In genomic region chr7:120988591-120989299, GRCh38 we compare ENCODE assay signal across 8 cellular contexts. TPM values are rescaled to one million over a fixed set of nuclear protein-coding genes. Genes with fewer than 3 reads are reported as not detected.
DNase-seq lines count a peak whose midpoint lies in the region; FAIRE-seq and TF ChIP-seq lines count a peak whose summit lies in the region.

CPED1 (plus strand) TSS chr7:120988711; CDS start chr7:120989622, 911 bp downstream.

- peaks cover 37% of the 10 kb centered on the region for H3F3A ChIP-seq in MM.1S (ENCODE audit: insufficient read depth, low read length)

- TF ChIP-seq POLR2A in H54 (IDR thresholded peaks at IDR 0.05; ENCODE audit: low read depth, low read length): no peak

- peak; percentile 37 for DNase-seq in GM06990 (ENCODE audit: extremely low read depth, insufficient read length)
- DNase-seq in H54 (ENCODE audit: insufficient read length, low spot score): peak; percentile 61
- peak; percentile 86 for DNase-seq in MM.1S
- DNase-seq in activated CD4-positive, alpha-beta T cell treated with anti-CD3 and anti-CD28 coated beads, Interleukin-2, amount 50 U/mL, for 4 hours: peak; percentile 6 to 12
- DNase-seq in lung microvascular endothelial cell (ENCODE audit: low read depth in 2 of 2): peak; percentile 83 to 84
- DNase-seq in stimulated activated CD8-positive, alpha-beta memory T cell treated with anti-CD3 and anti-CD28 coated beads, Interleukin-4, amount 100 ng/mL, for 48 hours: peak; percentile 52
- no peak for DNase-seq in NCI-H187 treated with DMSO at 0.1 percent for 48 hours (lab: John Stamatoyannopoulos, UW)

- peak; percentile 43 for FAIRE-seq in H54 (lab: Jason Lieb, UNC)

- H3K4me1 ChIP-seq in MM.1S (ENCODE audit: low read length) (peaks cover 29% of the 10 kb centered on the region), endocrine pancreas (ENCODE audit: control insufficient read depth, insufficient read depth, low read length) (peaks cover 4% of the 10 kb centered on the region)

- H3K9me3 ChIP-seq in MM.1S (replicated peaks; ENCODE audit: insufficient read depth, low read length): no peaks in the 10 kb centered on the region
- H3K9me3 ChIP-seq in endocrine pancreas (ENCODE audit: control insufficient read depth, low read length): no peaks in the 10 kb centered on the region

- peak within 1 kb of the TSS; percentile 32; the same call in 1 of the 2 replicates for H3K27ac ChIP-seq in MM.1S (ENCODE audit: low read length)

- TF ChIP-seq CTCF in GM06990 (IDR thresholded peaks at IDR 0.05; ENCODE audit: insufficient read depth, low read length, poor library complexity, severe bottlenecking): no peak
- TF ChIP-seq CTCF in MM.1S (IDR thresholded peaks at IDR 0.05; ENCODE audit: low read length): no peak

- H3K9me2 ChIP-seq in MM.1S (replicated peaks; ENCODE audit: insufficient read depth, low read length): no peaks in the 10 kb centered on the region

- H3K4me3 ChIP-seq in GM06990 (replicated peaks; ENCODE audit: low read depth, low read length) (peak within 1 kb of the TSS; percentile 44), MM.1S (ENCODE audit: low read length) (peak within 1 kb of the TSS; percentile 64), endocrine pancreas (ENCODE audit: control insufficient read depth, insufficient read depth, low read length) (peak within 1 kb of the TSS; percentile 84)

- H3K27me3 ChIP-seq in GM06990 (replicated peaks; ENCODE audit: control insufficient read depth, insufficient read depth, low read length) (peaks cover 4% of the 10 kb centered on the region), MM.1S (replicated peaks; ENCODE audit: insufficient read depth, low read length) (no peaks in the 10 kb centered on the region), endocrine pancreas (ENCODE audit: control insufficient read depth, insufficient read depth, low read length) (peaks cover 3% of the 10 kb centered on the region)

- H3K4me2 ChIP-seq in MM.1S (ENCODE audit: low read depth, low read length): peak within 1 kb of the TSS; percentile 93

- H3K9ac ChIP-seq in MM.1S (ENCODE audit: low read length) (peak within 1 kb of the TSS; percentile 38; the same call in 1 of the 2 replicates), endocrine pancreas (ENCODE audit: control insufficient read depth, insufficient read depth, low read length) (peak within 1 kb of the TSS; percentile 41)

- H3K79me2 ChIP-seq in MM.1S (ENCODE audit: low read length): no peaks in the 10 kb centered on the region

- H4K20me1 ChIP-seq in MM.1S (ENCODE audit: insufficient read depth, low read length): no peaks in the 10 kb centered on the region

- H3K36me3 ChIP-seq in GM06990 (ENCODE audit: control insufficient read depth, insufficient read depth, low read length) (no peaks in the 10 kb centered on the region), MM.1S (replicated peaks; ENCODE audit: insufficient read depth, low read length) (no peaks in the 10 kb centered on the region), endocrine pancreas (ENCODE audit: control insufficient read depth, insufficient read depth, low read length) (no peaks in the 10 kb centered on the region)

- H2AFZ ChIP-seq in MM.1S (ENCODE audit: low read length): peak within 1 kb of the TSS; percentile 71

RNA-seq across cellular contexts. Expression of gene CPED1, which starts in this region (rescaled TPM):
- 0.20 and 0.87 TPM in 2 replicates for total RNA-seq in lung microvascular endothelial cell

Comparison
In these comparisons a context has a peak if more than half of its experiments do, and no peak if none do; other contexts are left out.
1. Peak in DNase-seq in lung microvascular endothelial cell; RNA of the gene not detected or under 1 TPM.